9 cellular contexts compared by ENCODE assay signal in genomic region chr6:168060521-168060931, GRCh38. TPM values are rescaled to one million over a fixed set of nuclear protein-coding genes. Genes with fewer than 3 reads are reported as not detected.
A peak's percentile ranks its signal among the peaks of the same experiment; 100 is the strongest.
DNase-seq lines count a peak whose midpoint lies in the region; ATAC-seq and TF ChIP-seq lines count a peak whose summit lies in the region.
"Had no signal": no experiment of that assay in that cellular context is flagged by ENCODE, and none has a peak within 500 bp of the region (broad histone marks: within the 10 kb centered on the region; RNA-seq: fewer than 3 reads in every experiment).

No MANE protein-coding gene starts in this region.

- intact Hi-C loops in left ventricle myocardium inferior (cut with micrococcal nuclease), result loop anchor here (10.0 kb wide), 1 partner anchor 54 kb away; no protein-coding TSS in a partner anchor
- intact Hi-C loops in gastrocnemius medialis (cut with DNase I; ENCODE audit: low total_unique reads), result loop anchor here (1.0 kb wide), 1 partner anchor 73 kb away; no protein-coding TSS in a partner anchor

- no peak overlapping the region for H2BK5ac ChIP-seq in H9 (ENCODE audit: insufficient read length, low read length)

- in situ Hi-C loops in gastrocnemius medialis (cut with MboI; ENCODE audit: low sequenced_read_pairs in 4 of 4), result no loop called here

- H3K23ac ChIP-seq in H9 (ENCODE audit: insufficient read length, low read depth, low read length), result no peak overlapping the region

- H3K56ac ChIP-seq in H9 (ENCODE audit: insufficient read length, low read depth, low read length), result no peak overlapping the region

- no peak overlapping the region for H2BK12ac ChIP-seq in H9 (ENCODE audit: insufficient read length, low read depth, low read length)

- H3K23me2 ChIP-seq in H9 (ENCODE audit: insufficient read length, low read depth, low read length, poor library complexity, severe bottlenecking), result no peaks in the 10 kb centered on the region

- peaks cover 0 to 2% of the 10 kb centered on the region in 2 experiments; a peak in 1 of 4 replicates for H3K4me1 Mint-ChIP-seq in H9
- H3K4me1 Mint-ChIP-seq in activated T-cell treated with anti-CD3 and anti-CD28 coated beads, Interleukin-2, amount 50 U/mL, for 4 hours (ENCODE audit: low read depth), result no peaks in the 10 kb centered on the region

- H3K27me3 Mint-ChIP-seq in H9 (ENCODE audit: low read depth), result no peaks in the 10 kb centered on the region; the same call in 1 of the 2 replicates
- no peaks in the 10 kb centered on the region for H3K27me3 Mint-ChIP-seq in activated T-cell treated with anti-CD3 and anti-CD28 coated beads, Interleukin-2, amount 50 U/mL, for 4 hours (ENCODE audit: low read depth)

- no peak for TF ChIP-seq POLR2A in gastrocnemius medialis (IDR thresholded peaks at IDR 0.05)

- H3K4me1 ChIP-seq in H9 (ENCODE audit: insufficient read depth, low read length) (no peaks in the 10 kb centered on the region), left ventricle myocardium inferior (peaks cover 24% of the 10 kb centered on the region), gastrocnemius medialis (peaks cover 2% of the 10 kb centered on the region in 2 donors)

- peaks cover 2% of the 10 kb centered on the region for H4K20me1 ChIP-seq in H9 (ENCODE audit: control insufficient read depth, insufficient read depth, insufficient read length)

- H3K27ac ChIP-seq in H9 (ENCODE audit: insufficient read length, low read depth, low read length) (no peak overlapping the region), left ventricle myocardium inferior (replicated peaks) (no peak overlapping the region), gastrocnemius medialis (no peak overlapping the region)

- no peak overlapping the region for H4K91ac ChIP-seq in H9 (ENCODE audit: insufficient read length, low read depth, low read length)

- H2AFZ ChIP-seq in H9 (ENCODE audit: low read length), result no peak overlapping the region

- no peak overlapping the region for H2BK20ac ChIP-seq in H9 (ENCODE audit: low read depth, low read length, poor library complexity, severe bottlenecking)

- H3K36me3 Mint-ChIP-seq in H9 (ENCODE audit: insufficient read depth in 1 of 3, low read depth in 3 of 3), result no peaks in the 10 kb centered on the region; a peak in 1 of 7 replicates
- no peaks in the 10 kb centered on the region for H3K36me3 Mint-ChIP-seq in activated T-cell treated with anti-CD3 and anti-CD28 coated beads, Interleukin-2, amount 50 U/mL, for 4 hours (ENCODE audit: insufficient read depth)

- H3K4ac ChIP-seq in H9 (ENCODE audit: low read depth, low read length), result no peak overlapping the region

- H3K9me3 Mint-ChIP-seq in H9, result no peaks in the 10 kb centered on the region
- no peaks in the 10 kb centered on the region for H3K9me3 Mint-ChIP-seq in activated T-cell treated with anti-CD3 and anti-CD28 coated beads, Interleukin-2, amount 50 U/mL, for 4 hours

- no peak overlapping the region for H2AK5ac ChIP-seq in H9 (ENCODE audit: insufficient read length, low read length)

- ATAC-seq in gastrocnemius medialis (peak; percentile 34 to 36), HG03159 (IDR thresholded peaks at IDR 0.05; ENCODE audit: unreplicated experiment) (no peak)
- ATAC-seq in activated T-cell treated with anti-CD3 and anti-CD28 coated beads, Interleukin-2, amount 50 U/mL, for 4 hours, result no peak

- peak; percentile 68 for TF ChIP-seq CTCF in H9 (conservative IDR thresholded peaks at IDR 0.05)
- TF ChIP-seq CTCF in left ventricle myocardium inferior (IDR thresholded peaks at IDR 0.05; ENCODE audit: borderline replicate concordance), result peak; percentile 83
- TF ChIP-seq CTCF in gastrocnemius medialis (IDR thresholded peaks at IDR 0.05 in 4 of 5, conservative IDR thresholded peaks at IDR 0.05 in 1 of 5), result peak; percentile 20 to 53 (median 42)

- DNase-seq in H9 (peak; percentile 69), SW480 (ENCODE audit: low spot score) (peak; percentile 25), left ventricle myocardium inferior (peak; percentile 72), gastrocnemius medialis (peak in 1 of 2 donors; percentile 26), NAMALWA (ENCODE audit: low spot score) (no peak), NCI-H82 (lab: John Stamatoyannopoulos, UW) (no peak)
- DNase-seq in activated T-cell treated with anti-CD3 and anti-CD28 coated beads, Interleukin-2, amount 50 U/mL, for 4 hours, result no peak

- H3K18ac ChIP-seq in H9 (ENCODE audit: insufficient read length, low read depth, low read length), result no peak overlapping the region

- H3K9me3 ChIP-seq in H9 (ENCODE audit: control insufficient read depth, low read depth, low read length), result no peaks in the 10 kb centered on the region
- no peaks in the 10 kb centered on the region for H3K9me3 ChIP-seq in left ventricle myocardium inferior (replicated peaks)
- no peaks in the 10 kb centered on the region for H3K9me3 ChIP-seq in gastrocnemius medialis

- no peak overlapping the region for H3T11ph ChIP-seq in H9 (ENCODE audit: low read length)

- H3K79me2 ChIP-seq in H9 (ENCODE audit: insufficient read depth, low read length), result no peaks in the 10 kb centered on the region

- no peaks in the 10 kb centered on the region for H3K79me1 ChIP-seq in H9 (ENCODE audit: insufficient read depth, low read depth, low read length, poor library complexity, severe bottlenecking)

- no peak overlapping the region for H3K4me2 ChIP-seq in H9 (ENCODE audit: insufficient read depth, insufficient read length, low read length)

- no peak overlapping the region for H4K8ac ChIP-seq in H9 (replicated peaks; ENCODE audit: insufficient read length, low read depth, low read length)

- H3K4me3 ChIP-seq in left ventricle myocardium inferior (no peak overlapping the region), gastrocnemius medialis (no peak overlapping the region)

- H3K9ac ChIP-seq in H9 (ENCODE audit: extremely low read depth, insufficient read length, low read length), result no peak overlapping the region

- no CpG with 5 or more reads among the region's 12 CpGs for WGBS in H9 (ENCODE audit: extremely low coverage, insufficient read length, low lambda C conversion rate)

- peak overlapping the region in 1 of 3 experiments; percentile 52; a peak in 2 of 7 replicates for H3K27ac Mint-ChIP-seq in H9

- H3K14ac ChIP-seq in H9 (ENCODE audit: insufficient read depth, low read length), result no peak overlapping the region; the same call in 1 of the 2 replicates

- no peak overlapping the region for H3K4me3 Mint-ChIP-seq in H9
- H3K4me3 Mint-ChIP-seq in activated T-cell treated with anti-CD3 and anti-CD28 coated beads, Interleukin-2, amount 50 U/mL, for 4 hours, result no peak overlapping the region

- H3K36me3 ChIP-seq in left ventricle myocardium inferior (no peaks in the 10 kb centered on the region), gastrocnemius medialis (no peaks in the 10 kb centered on the region)

- H2BK120ac ChIP-seq in H9 (ENCODE audit: low read depth, low read length, poor library complexity, severe bottlenecking), result no peak overlapping the region

- no peak overlapping the region for H4K5ac ChIP-seq in H9 (ENCODE audit: insufficient read length, low read depth, low read length)

- H2BK15ac ChIP-seq in H9 (ENCODE audit: low read depth, low read length), result no peak overlapping the region

- H3K27me3 ChIP-seq in H9 (ENCODE audit: insufficient read depth, low read length) (no peaks in the 10 kb centered on the region), left ventricle myocardium inferior (ENCODE audit: low read depth) (no peaks in the 10 kb centered on the region), gastrocnemius medialis (no peaks in the 10 kb centered on the region)

RNA-seq across cellular contexts. Expression of gene FRMD1, which starts 18.5 kb away (rescaled TPM):
- not detected in 2 replicates for total RNA-seq in H9 (2021)
- total RNA-seq in left ventricle myocardium inferior, result 0.16 TPM
- under 1 TPM in 2 of 4 donors, not detected in 2; 0.04 to 0.12 TPM for total RNA-seq in gastrocnemius medialis
- total RNA-seq in activated T-cell treated with anti-CD3 and anti-CD28 coated beads, Interleukin-2, amount 50 U/mL, for 4 hours, result not detected
- total RNA-seq: glomerular endothelial cell had no signal

Comparison
In these comparisons a context has a peak if more than half of its experiments do, and no peak if none do; other contexts are left out.
1. DNase-seq: peak in H9 (single experiment), SW480 (single experiment) and left ventricle myocardium inferior (single experiment); none in activated T-cell treated with anti-CD3 and anti-CD28 coated beads, Interleukin-2, amount 50 U/mL, for 4 hours (single experiment), NAMALWA (single experiment) and NCI-H82 (single experiment).
2. ATAC-seq: peak in gastrocnemius medialis (2 of 2); none in HG03159 (single experiment) and activated T-cell treated with anti-CD3 and anti-CD28 coated beads, Interleukin-2, amount 50 U/mL, for 4 hours (0 of 2).
3. Peak in every context shown above with its lines, with median percentiles within 50 percentile points of each other: CTCF ChIP-seq.